Comparison of ENCODE assay signal across 12 cellular contexts in genomic region chr11:20672575-20672974, GRCh38. TPM values are rescaled to one million over a fixed set of nuclear protein-coding genes. Genes with fewer than 3 reads are reported as not detected.
DNase-seq lines count a peak whose midpoint lies in the region; ATAC-seq and TF ChIP-seq lines count a peak whose summit lies in the region.
"Had no signal": no experiment of that assay in that cellular context is flagged by ENCODE, and none has a peak within 500 bp of the region (broad histone marks: within the 10 kb centered on the region; RNA-seq: fewer than 3 reads in every experiment).

No MANE protein-coding gene starts in this region.

- H3K27ac ChIP-seq in osteoblast (ENCODE audit: low read depth, low read length) = no peak overlapping the region

- no peak for ATAC-seq in HG03565 (IDR thresholded peaks at IDR 0.05; ENCODE audit: unreplicated experiment)
- ATAC-seq: stimulated activated effector memory CD8-positive, alpha-beta T cell treated with anti-CD3 and anti-CD28 coated beads, Interleukin-12 subunit alpha, Interleukin-12 subunit beta, amount 100 ng/mL, for 72 hours had no signal

- no peak overlapping the region for H2AFZ ChIP-seq in osteoblast (ENCODE audit: low read length)

- DNase-seq in NCI-H2029 (lab: John Stamatoyannopoulos, UW) (peak; percentile 26), NCI-H2029 treated with DMSO at 0.1 percent for 48 hours (lab: John Stamatoyannopoulos, UW) (no peak), NAMALWA (ENCODE audit: low spot score) (peak; percentile 37), astrocyte of the cerebellum (ENCODE audit: low read depth) (no peak), osteoblast (ENCODE audit: insufficient read length, low spot score, missing footprints) (no peak), GDM1 (lab: John Stamatoyannopoulos, UW) (no peak)
- no peak for DNase-seq in activated naive CD8-positive, alpha-beta T cell treated with anti-CD3 and anti-CD28 coated beads for 36 hours
- DNase-seq: activated CD8-positive, alpha-beta memory T cell treated with anti-CD3 and anti-CD28 coated beads for 24 hours; C1 segment of cervical spinal cord had no signal

- H3K4me3 ChIP-seq in astrocyte of the cerebellum (ENCODE audit: low read depth, low read length) (no peak overlapping the region), osteoblast (ENCODE audit: insufficient read depth, low read length) (no peak overlapping the region)

- H3K27me3 Mint-ChIP-seq in activated naive CD8-positive, alpha-beta T cell treated with anti-CD3 and anti-CD28 coated beads for 36 hours = peaks cover 77% of the 10 kb centered on the region

- in situ Hi-C loops in astrocyte of the cerebellum (cut with HindIII; ENCODE audit: low sequenced_read_pairs) = no loop called here

- no peak overlapping the region for H3K27ac Mint-ChIP-seq in activated naive CD8-positive, alpha-beta T cell treated with anti-CD3 and anti-CD28 coated beads for 36 hours
- H3K27ac Mint-ChIP-seq: stimulated activated effector memory CD8-positive, alpha-beta T cell treated with anti-CD3 and anti-CD28 coated beads, Interleukin-12 subunit alpha, Interleukin-12 subunit beta, amount 100 ng/mL, for 72 hours had no signal

- H4K20me1 ChIP-seq in osteoblast (ENCODE audit: insufficient read depth, low read length) = no peaks in the 10 kb centered on the region

- H3K9me3 ChIP-seq in osteoblast (ENCODE audit: low read depth, low read length) = no peaks in the 10 kb centered on the region

- no peaks in the 10 kb centered on the region for H3K4me1 Mint-ChIP-seq in activated naive CD8-positive, alpha-beta T cell treated with anti-CD3 and anti-CD28 coated beads for 36 hours

- no peaks in the 10 kb centered on the region for H3K9me3 Mint-ChIP-seq in activated naive CD8-positive, alpha-beta T cell treated with anti-CD3 and anti-CD28 coated beads for 36 hours
- H3K9me3 Mint-ChIP-seq: stimulated activated effector memory CD8-positive, alpha-beta T cell treated with anti-CD3 and anti-CD28 coated beads, Interleukin-12 subunit alpha, Interleukin-12 subunit beta, amount 100 ng/mL, for 72 hours had no signal

- no peaks in the 10 kb centered on the region for H3K4me1 ChIP-seq in osteoblast (ENCODE audit: insufficient read depth, low read length)

- H3K79me2 ChIP-seq in osteoblast (ENCODE audit: insufficient read depth, low read length) = no peaks in the 10 kb centered on the region

- no peaks in the 10 kb centered on the region for H3K36me3 ChIP-seq in osteoblast (ENCODE audit: insufficient read depth, low read length)

- no peak overlapping the region for H3K4me3 Mint-ChIP-seq in activated naive CD8-positive, alpha-beta T cell treated with anti-CD3 and anti-CD28 coated beads for 36 hours
- H3K4me3 Mint-ChIP-seq: stimulated activated effector memory CD8-positive, alpha-beta T cell treated with anti-CD3 and anti-CD28 coated beads, Interleukin-12 subunit alpha, Interleukin-12 subunit beta, amount 100 ng/mL, for 72 hours had no signal

- TF ChIP-seq CTCF in astrocyte of the cerebellum (IDR thresholded peaks at IDR 0.05; ENCODE audit: low read depth, low read length, missing control alignments) = peak; percentile 28
- peak; percentile 30 for TF ChIP-seq CTCF in osteoblast (IDR thresholded peaks at IDR 0.05; ENCODE audit: extremely low read depth, low read depth, low read length)

- H3K36me3 Mint-ChIP-seq in activated naive CD8-positive, alpha-beta T cell treated with anti-CD3 and anti-CD28 coated beads for 36 hours = no peaks in the 10 kb centered on the region
- H3K36me3 Mint-ChIP-seq: stimulated activated effector memory CD8-positive, alpha-beta T cell treated with anti-CD3 and anti-CD28 coated beads, Interleukin-12 subunit alpha, Interleukin-12 subunit beta, amount 100 ng/mL, for 72 hours had no signal

- H3K27me3 ChIP-seq in osteoblast (ENCODE audit: insufficient read depth, low read length) = peaks cover 42% of the 10 kb centered on the region

- H3K4me2 ChIP-seq in osteoblast (ENCODE audit: insufficient read depth, low read length) = no peak overlapping the region

RNA-seq across cellular contexts. Expression of gene NELL1, which starts 3.2 kb away (rescaled TPM):
- not detected in 2 replicates for total RNA-seq in osteoblast
- not detected for total RNA-seq in activated naive CD8-positive, alpha-beta T cell treated with anti-CD3 and anti-CD28 coated beads for 36 hours
- total RNA-seq: NCI-H460 had no signal

Comparison
In these comparisons a context has a peak if more than half of its experiments do, and no peak if none do; other contexts are left out.
1. DNase-seq: peak in NCI-H2029 (single experiment) and NAMALWA (single experiment); none in NCI-H2029 treated with DMSO at 0.1 percent for 48 hours (single experiment), astrocyte of the cerebellum (single experiment), osteoblast (single experiment), GDM1 (single experiment) and activated naive CD8-positive, alpha-beta T cell treated with anti-CD3 and anti-CD28 coated beads for 36 hours (single experiment).